24 cellular contexts compared by ENCODE assay signal in genomic region chr5:73896668-73897067, GRCh38.
A peak's percentile ranks its signal among the peaks of the same experiment; 100 is the strongest.
DNase-seq lines count a peak whose midpoint lies in the region; ATAC-seq and TF ChIP-seq lines count a peak whose summit lies in the region.
"Had no signal": no experiment of that assay in that cellular context is flagged by ENCODE, and none has a peak within 500 bp of the region (broad histone marks: within the 10 kb centered on the region; RNA-seq: fewer than 3 reads in every experiment).

No MANE protein-coding gene starts in this region.

- no peak overlapping the region for H2BK120ac ChIP-seq in mesenchymal stem cell (ENCODE audit: low read depth, low read length)

- no peak overlapping the region for H2AK5ac ChIP-seq in mesenchymal stem cell (ENCODE audit: low read length, severe bottlenecking)

- H3K36me3 ChIP-seq in left ventricle myocardium inferior (no peaks in the 10 kb centered on the region), mesenchymal stem cell (ENCODE audit: control insufficient read depth in 1 of 2, insufficient read depth in 2 of 2, low read depth in 1 of 2, low read length in 2 of 2) (peaks cover 0 to 50% of the 10 kb centered on the region in 2 experiments)
- H3K36me3 ChIP-seq: BLaER1 had no signal

- no peak overlapping the region for H4K8ac ChIP-seq in mesenchymal stem cell (ENCODE audit: low read length)

- TF ChIP-seq CTCF in left ventricle myocardium inferior (IDR thresholded peaks at IDR 0.05; ENCODE audit: borderline replicate concordance), result no peak
- TF ChIP-seq CTCF in Calu3 (IDR thresholded peaks at IDR 0.05; ENCODE audit: unreplicated experiment), result no peak

- peak overlapping the region in 1 of 2 experiments; percentile 69 for H2BK12ac ChIP-seq in mesenchymal stem cell (ENCODE audit: low read length in 2 of 2)

- peaks cover 37% of the 10 kb centered on the region for H3K79me1 ChIP-seq in mesenchymal stem cell (replicated peaks; ENCODE audit: low read length, poor library complexity, severe bottlenecking)

- no peak overlapping the region for H2BK5ac ChIP-seq in mesenchymal stem cell (ENCODE audit: low read depth, low read length, poor library complexity, severe bottlenecking)

- H4K91ac ChIP-seq in mesenchymal stem cell (ENCODE audit: low read length), result peak overlapping the region; percentile 64

- intact Hi-C loops in left ventricle myocardium inferior (cut with micrococcal nuclease) (no loop called here), cardiac septum (cut with DNase I) (no loop called here), Calu3 (cut with micrococcal nuclease; ENCODE audit: unreplicated experiment) (no loop called here)

- no peak for ATAC-seq in GM18867 (IDR thresholded peaks at IDR 0.05; ENCODE audit: unreplicated experiment)
- ATAC-seq: GM12878 had no signal

- peaks cover 15% of the 10 kb centered on the region for H3K4me1 Mint-ChIP-seq in Calu3 (ENCODE audit: low read depth, unreplicated experiment)
- H3K4me1 Mint-ChIP-seq: CD4-positive, CD25-positive, alpha-beta regulatory T cell; CD8-positive, alpha-beta memory T cell had no signal

- WGBS in mesenchymal stem cell, result 97% methylated on average over 12 of the region's 12 CpGs

- H3K27me3 ChIP-seq in left ventricle myocardium inferior (ENCODE audit: low read depth) (peaks cover 4% of the 10 kb centered on the region), mesenchymal stem cell (ENCODE audit: control insufficient read depth in 1 of 2, insufficient read depth in 1 of 2, low read length in 2 of 2) (no peaks in the 10 kb centered on the region)
- H3K27me3 ChIP-seq: BE2C, BLaER1 had no signal

- no peaks in the 10 kb centered on the region for H3K9me3 Mint-ChIP-seq in Calu3 (ENCODE audit: low read depth, unreplicated experiment)
- H3K9me3 Mint-ChIP-seq: CD8-positive, alpha-beta memory T cell had no signal

- no peak overlapping the region for H2BK15ac ChIP-seq in mesenchymal stem cell (ENCODE audit: low read depth, poor library complexity, severe bottlenecking)

- H3K4me3 Mint-ChIP-seq in Calu3 (ENCODE audit: low read depth, unreplicated experiment), result no peak overlapping the region
- H3K4me3 Mint-ChIP-seq: CD14-positive monocyte; CD4-positive, alpha-beta memory T cell; CD4-positive, CD25-positive, alpha-beta regulatory T cell; CD8-positive, alpha-beta memory T cell had no signal

- H3K4me3 ChIP-seq in left ventricle myocardium inferior, result no peak overlapping the region
- H3K4me3 ChIP-seq in mesenchymal stem cell (ENCODE audit: insufficient read depth in 1 of 2, low read depth in 1 of 2, low read length in 2 of 2), result no peak overlapping the region
- H3K4me3 ChIP-seq: BLaER1, GM12878 had no signal

- no peak overlapping the region for H2AFZ ChIP-seq in mesenchymal stem cell (ENCODE audit: low read depth, low read length)

- H3K27ac ChIP-seq in left ventricle myocardium inferior (replicated peaks), result peak overlapping the region; percentile 57
- H3K27ac ChIP-seq in mesenchymal stem cell (ENCODE audit: low read length, poor library complexity, severe bottlenecking), result no peak overlapping the region
- H3K27ac ChIP-seq: BLaER1 had no signal

- H3K4ac ChIP-seq in mesenchymal stem cell (ENCODE audit: low read depth in 1 of 2, low read length in 2 of 2), result no peak overlapping the region

- no peaks in the 10 kb centered on the region for H3K9me3 ChIP-seq in left ventricle myocardium inferior (replicated peaks)
- H3K9me3 ChIP-seq in mesenchymal stem cell (ENCODE audit: control insufficient read depth, low read length), result no peaks in the 10 kb centered on the region
- H3K9me3 ChIP-seq: BE2C, BLaER1, Caco-2 had no signal

- H3K14ac ChIP-seq in mesenchymal stem cell (ENCODE audit: low read length in 2 of 2), result no peak overlapping the region

- no peak overlapping the region for H3K18ac ChIP-seq in mesenchymal stem cell (ENCODE audit: low read depth in 1 of 2, low read length in 2 of 2)

- BruUV-seq in Calu3 (replicated peaks; lab: Mats Ljungman, UMichigan), result no TSS peak

- DNase-seq in left ventricle myocardium inferior, result no peak
- DNase-seq in cardiac septum (ENCODE audit: low spot score), result no peak
- no peak for DNase-seq in Calu3
- DNase-seq in mesenchymal stem cell, result no peak
- no peak for DNase-seq in COLO668 (lab: John Stamatoyannopoulos, UW; ENCODE audit: unreplicated experiment)
- DNase-seq: 8988T; ACHN; BE2C; C1 segment of cervical spinal cord; Caco-2; CD4-positive, alpha-beta memory T cell; CD4-positive, CD25-positive, alpha-beta regulatory T cell; CD8-positive, alpha-beta memory T cell; DMS 273 treated with DMSO at 0.1 percent for 48 hours; DMS153; DMS53; DMS79; DND-41; EL; GDM1 had no signal

- H3K23ac ChIP-seq in mesenchymal stem cell (ENCODE audit: low read length in 2 of 2), result no peak overlapping the region

- H3K9ac ChIP-seq in mesenchymal stem cell (ENCODE audit: low read length), result no peak overlapping the region
- H3K9ac ChIP-seq: BLaER1 had no signal

- CTCF ChIA-PET in Calu3 (lab: Charles Lee), result no interaction called here

- H3K27ac Mint-ChIP-seq in Calu3 (ENCODE audit: unreplicated experiment), result peak overlapping the region; percentile 9
- H3K27ac Mint-ChIP-seq: CD4-positive, alpha-beta memory T cell; CD4-positive, CD25-positive, alpha-beta regulatory T cell; CD8-positive, alpha-beta memory T cell had no signal

- peaks cover 81% of the 10 kb centered on the region for H3K36me3 Mint-ChIP-seq in Calu3 (ENCODE audit: insufficient read depth, unreplicated experiment)
- H3K36me3 Mint-ChIP-seq: CD14-positive monocyte; CD4-positive, alpha-beta memory T cell; CD4-positive, CD25-positive, alpha-beta regulatory T cell; CD8-positive, alpha-beta memory T cell had no signal

- H3K4me1 ChIP-seq in left ventricle myocardium inferior (peaks cover 31% of the 10 kb centered on the region), mesenchymal stem cell (ENCODE audit: control insufficient read depth, insufficient read depth, low read depth, low read length) (peaks cover 5% of the 10 kb centered on the region)
- H3K4me1 ChIP-seq: Caco-2 had no signal

- H3K27me3 Mint-ChIP-seq in Calu3 (ENCODE audit: unreplicated experiment), result no peaks in the 10 kb centered on the region

- H3K4me2 ChIP-seq in mesenchymal stem cell (ENCODE audit: low read length, poor library complexity, severe bottlenecking), result no peak overlapping the region
- H3K4me2 ChIP-seq: BLaER1 had no signal
